Comparison of ENCODE assay signal across 1 cellular context in genomic region chr6:39411465-39411864, GRCh38.
TF ChIP-seq lines count a peak whose summit lies in the region.

No MANE protein-coding gene starts in this region.

TF ChIP-seq in IMR-90, 13 proteins besides CTCF, POLR2A, EP300 and RAD21 (continued from another document):
- no peak for TF ChIP-seq FOS (IDR thresholded peaks at IDR 0.05; ENCODE audit: low read depth, low read length)
- TF ChIP-seq SMC3 (IDR thresholded peaks at IDR 0.05; ENCODE audit: low read depth, low read length), result no peak
